1 cellular context compared by ENCODE assay signal in genomic region chr9:114396558-114397218, GRCh38.
A peak's percentile ranks its signal among the peaks of the same experiment; 100 is the strongest.
TF ChIP-seq lines count a peak whose summit lies in the region.

No MANE protein-coding gene starts in this region.

TF ChIP-seq in K562, 482 proteins besides CTCF, POLR2A, EP300 and RAD21 (continued from another document and continues in another):
- no peak for TF ChIP-seq HOMEZ (CRISPR knock-in tag; IDR thresholded peaks at IDR 0.05)
- TF ChIP-seq ZBTB17 (CRISPR knock-in tag; IDR thresholded peaks at IDR 0.05): peak; percentile 81; the same call in 1 of the 2 replicates
- TF ChIP-seq ZNF639 (CRISPR knock-in tag; conservative IDR thresholded peaks at IDR 0.05 in 1 of 2, IDR thresholded peaks at IDR 0.05 in 1 of 2): peak in 1 of 2 experiments; percentile 53; a peak in 1 of 4 replicates
- TF ChIP-seq DIDO1 (tag; IDR thresholded peaks at IDR 0.05; ENCODE audit: low read depth): no peak
- TF ChIP-seq ZNF133 (CRISPR knock-in tag; IDR thresholded peaks at IDR 0.05): no peak
- TF ChIP-seq CGGBP1 (CRISPR knock-in tag; IDR thresholded peaks at IDR 0.05): no peak
- no peak for TF ChIP-seq SAFB2 (IDR thresholded peaks at IDR 0.05; ENCODE audit: borderline replicate concordance, low read depth, low read length, severe bottlenecking)
- TF ChIP-seq EWSR1 (IDR thresholded peaks at IDR 0.05; ENCODE audit: borderline replicate concordance, low read depth, partially characterized antibody): no peak
- no peak for TF ChIP-seq POLR3G (IDR thresholded peaks at IDR 0.05; ENCODE audit: extremely low read depth, insufficient read length, insufficient replicate concordance)
- no peak for TF ChIP-seq HIVEP1 (CRISPR knock-in tag; IDR thresholded peaks at IDR 0.05)
- no peak for TF ChIP-seq ARHGAP35 (IDR thresholded peaks at IDR 0.05; ENCODE audit: partially characterized antibody)
- TF ChIP-seq SNAPC5 (CRISPR knock-in tag; IDR thresholded peaks at IDR 0.05): no peak
- TF ChIP-seq ZNF561 (CRISPR knock-in tag; conservative IDR thresholded peaks at IDR 0.05): no peak
- no peak; the same call in 1 of the 2 replicates for TF ChIP-seq NKRF (IDR thresholded peaks at IDR 0.05; ENCODE audit: borderline replicate concordance)
- TF ChIP-seq ZFX (CRISPR knock-in tag; IDR thresholded peaks at IDR 0.05): no peak; the same call in 1 of the 2 replicates
- TF ChIP-seq ZKSCAN3 (CRISPR knock-in tag; IDR thresholded peaks at IDR 0.05): no peak
- TF ChIP-seq ETS1 (conservative IDR thresholded peaks at IDR 0.05; ENCODE audit: control insufficient read depth, low read depth, low read length): no peak
- TF ChIP-seq MGA (IDR thresholded peaks at IDR 0.05): peak; percentile 95
- no peak for TF ChIP-seq ZNF518B (CRISPR knock-in tag; IDR thresholded peaks at IDR 0.05)
- no peak for TF ChIP-seq FOS (IDR thresholded peaks at IDR 0.05; ENCODE audit: extremely low read depth, insufficient read length)
- no peak for TF ChIP-seq ZFP36 (IDR thresholded peaks at IDR 0.05; ENCODE audit: low read depth, low read length, partially characterized antibody)
- no peak for TF ChIP-seq ZNF79 (CRISPR knock-in tag; IDR thresholded peaks at IDR 0.05; ENCODE audit: low read depth)
- no peak for TF ChIP-seq SOX6 (IDR thresholded peaks at IDR 0.05)
- no peak for TF ChIP-seq ZNF3 (CRISPR knock-in tag; IDR thresholded peaks at IDR 0.05)
- TF ChIP-seq TEAD4 (IDR thresholded peaks at IDR 0.05; ENCODE audit: low read length): no peak
- TF ChIP-seq TEAD4 (CRISPR knock-in tag; IDR thresholded peaks at IDR 0.05; ENCODE audit: borderline replicate concordance): no peak
- peak; percentile 77 for TF ChIP-seq PTRF (tag; IDR thresholded peaks at IDR 0.05)
- TF ChIP-seq GATAD2B (IDR thresholded peaks at IDR 0.05; ENCODE audit: borderline replicate concordance): no peak
- 0 out of 2 replicates have a peak, but pooled peaks have one; percentile 16 for TF ChIP-seq MYBL2 (IDR thresholded peaks at IDR 0.05; ENCODE audit: low read depth)
- TF ChIP-seq MYBL2 (CRISPR knock-in tag; IDR thresholded peaks at IDR 0.05; ENCODE audit: borderline replicate concordance): no peak
- no peak for TF ChIP-seq ZNF212 (CRISPR knock-in tag; IDR thresholded peaks at IDR 0.05)
- no peak for TF ChIP-seq HMG20B (CRISPR knock-in tag; IDR thresholded peaks at IDR 0.05)
